24 cellular contexts compared by ENCODE assay signal in genomic region chr13:19772306-19772705, GRCh38. TPM values are rescaled to one million over a fixed set of nuclear protein-coding genes. Genes with fewer than 3 reads are reported as not detected.
DNase-seq lines count a peak whose midpoint lies in the region; ATAC-seq and TF ChIP-seq lines count a peak whose summit lies in the region.
"Had no signal": no experiment of that assay in that cellular context is flagged by ENCODE, and none has a peak within 500 bp of the region (broad histone marks: within the 10 kb centered on the region; RNA-seq: fewer than 3 reads in every experiment).

No MANE protein-coding gene starts in this region.

- H3K36me3 Mint-ChIP-seq in activated CD8-positive, alpha-beta memory T cell treated with anti-CD3 and anti-CD28 coated beads, Interleukin-2, amount 10 ng/mL, durations not matched to agents 7 days and 5 days: peaks cover 51% of the 10 kb centered on the region
- peaks cover 10 to 67% (median 11%) of the 10 kb centered on the region in 3 donors for H3K36me3 Mint-ChIP-seq in CD8-positive, alpha-beta memory T cell
- peaks cover 82% of the 10 kb centered on the region for H3K36me3 Mint-ChIP-seq in nephron progenitor cell (ENCODE audit: low read depth)

- H3K9me3 Mint-ChIP-seq in activated CD8-positive, alpha-beta memory T cell treated with anti-CD3 and anti-CD28 coated beads, Interleukin-2, amount 10 ng/mL, durations not matched to agents 7 days and 5 days (ENCODE audit: low read depth): no peaks in the 10 kb centered on the region
- H3K9me3 Mint-ChIP-seq in CD8-positive, alpha-beta memory T cell: no peaks in the 10 kb centered on the region
- H3K9me3 Mint-ChIP-seq in nephron progenitor cell: peaks cover 13% of the 10 kb centered on the region
- H3K9me3 Mint-ChIP-seq: activated naive CD4-positive, alpha-beta T cell treated with anti-CD3 and anti-CD28 coated beads, Interleukin-2, amount 50 U/mL, for 72 hours; IgD-negative memory B cell; naive thymus-derived CD8-positive, alpha-beta T cell had no signal

- H3K27me3 Mint-ChIP-seq in activated CD8-positive, alpha-beta memory T cell treated with anti-CD3 and anti-CD28 coated beads, Interleukin-2, amount 10 ng/mL, durations not matched to agents 7 days and 5 days: no peaks in the 10 kb centered on the region
- no peaks in the 10 kb centered on the region for H3K27me3 Mint-ChIP-seq in CD8-positive, alpha-beta memory T cell
- no peaks in the 10 kb centered on the region for H3K27me3 Mint-ChIP-seq in nephron progenitor cell (ENCODE audit: low read depth, poor library complexity)
- H3K27me3 Mint-ChIP-seq: IgD-negative memory B cell; naive thymus-derived CD8-positive, alpha-beta T cell had no signal

- DNase-seq in activated CD8-positive, alpha-beta memory T cell treated with anti-CD3 and anti-CD28 coated beads, Interleukin-2, amount 10 ng/mL, durations not matched to agents 7 days and 5 days: no peak
- DNase-seq in activated CD8-positive, alpha-beta memory T cell treated with anti-CD3 and anti-CD28 coated beads, Interleukin-2, amount 50 U/mL, for 48 hours: no peak
- no peak for DNase-seq in CD8-positive, alpha-beta memory T cell
- DNase-seq in ascending aorta (ENCODE audit: low spot score in 2 of 2) (peak in 1 of 2 donors; percentile 60), nephron progenitor cell (no peak), Ammon's horn (ENCODE audit: low spot score) (no peak)
- no peak for DNase-seq in stimulated activated CD8-positive, alpha-beta memory T cell treated with anti-CD3 and anti-CD28 coated beads, Interleukin-4, amount 100 ng/mL, for 48 hours
- DNase-seq: ACHN; activated CD4-positive, alpha-beta T cell treated with anti-CD3 and anti-CD28 coated beads for 48 hours; anterior cingulate cortex; C1 segment of cervical spinal cord; kidney glomerular epithelial cell; lower lobe of right lung; naive thymus-derived CD8-positive, alpha-beta T cell; NCI-H1105; NCI-H1930; NCI-H526; Right ventricle myocardium superior; stomach; upper lobe of left lung had no signal

- no peaks in the 10 kb centered on the region for H3K27me3 ChIP-seq in CD8-positive, alpha-beta memory T cell (ENCODE audit: insufficient read depth, low read length, poor library complexity, severe bottlenecking)
- no peaks in the 10 kb centered on the region for H3K27me3 ChIP-seq in ascending aorta
- H3K27me3 ChIP-seq: cardiac muscle cell, stomach, upper lobe of left lung had no signal

- H3K27ac ChIP-seq in CD8-positive, alpha-beta memory T cell (ENCODE audit: low read depth, low read length): no peak overlapping the region
- H3K27ac ChIP-seq in ascending aorta: peak overlapping the region; percentile 45 to 57
- H3K27ac ChIP-seq: cardiac muscle cell, lower lobe of right lung, stomach, upper lobe of left lung had no signal

- H3K9me3 ChIP-seq in CD8-positive, alpha-beta memory T cell (ENCODE audit: low read length): no peaks in the 10 kb centered on the region
- H3K9me3 ChIP-seq in ascending aorta: no peaks in the 10 kb centered on the region
- H3K9me3 ChIP-seq: lower lobe of right lung, stomach, upper lobe of left lung had no signal

- no peak overlapping the region for H3K4me3 ChIP-seq in CD8-positive, alpha-beta memory T cell (ENCODE audit: low read length)
- H3K4me3 ChIP-seq in ascending aorta: peak overlapping the region in 1 of 2 donors; percentile 45
- H3K4me3 ChIP-seq: cardiac muscle cell, lower lobe of right lung, stomach, upper lobe of left lung had no signal

- H3K4me1 ChIP-seq in CD8-positive, alpha-beta memory T cell (ENCODE audit: insufficient read depth, low read length): peaks cover 18% of the 10 kb centered on the region
- peaks cover 3 to 14% of the 10 kb centered on the region in 2 donors for H3K4me1 ChIP-seq in ascending aorta

- intact Hi-C loops in ascending aorta (cut with DNase I): no loop called here

- peaks cover 10% of the 10 kb centered on the region for H3K36me3 ChIP-seq in CD8-positive, alpha-beta memory T cell (ENCODE audit: insufficient read depth, low read length)
- peaks cover 17 to 27% of the 10 kb centered on the region in 2 donors for H3K36me3 ChIP-seq in ascending aorta

- no peak for ATAC-seq in activated CD8-positive, alpha-beta memory T cell treated with anti-CD3 and anti-CD28 coated beads, Interleukin-2, amount 10 ng/mL, durations not matched to agents 7 days and 5 days
- no peak for ATAC-seq in GM19397 (IDR thresholded peaks at IDR 0.05; ENCODE audit: unreplicated experiment)
- ATAC-seq: activated naive CD4-positive, alpha-beta T cell treated with anti-CD3 and anti-CD28 coated beads, Interleukin-2, amount 50 U/mL, for 72 hours; lower lobe of right lung; naive thymus-derived CD8-positive, alpha-beta T cell had no signal

- CTCF ChIA-PET in activated CD8-positive, alpha-beta memory T cell treated with anti-CD3 and anti-CD28 coated beads, Interleukin-2, amount 10 ng/mL, durations not matched to agents 7 days and 5 days (lab: Charles Lee): no interaction called here
- CTCF ChIA-PET in CD8-positive, alpha-beta memory T cell (lab: Charles Lee): no interaction called here

- no peak overlapping the region for H3K4me3 Mint-ChIP-seq in activated CD8-positive, alpha-beta memory T cell treated with anti-CD3 and anti-CD28 coated beads, Interleukin-2, amount 10 ng/mL, durations not matched to agents 7 days and 5 days
- peak overlapping the region in 2 of 7 donors; percentile 24 to 25 for H3K4me3 Mint-ChIP-seq in CD8-positive, alpha-beta memory T cell
- no peak overlapping the region for H3K4me3 Mint-ChIP-seq in nephron progenitor cell
- H3K4me3 Mint-ChIP-seq: IgD-negative memory B cell had no signal

- H3K4me1 Mint-ChIP-seq in activated CD8-positive, alpha-beta memory T cell treated with anti-CD3 and anti-CD28 coated beads, Interleukin-2, amount 10 ng/mL, durations not matched to agents 7 days and 5 days: peaks cover 40% of the 10 kb centered on the region
- peaks cover 50 to 71% (median 69%) of the 10 kb centered on the region in 3 donors for H3K4me1 Mint-ChIP-seq in CD8-positive, alpha-beta memory T cell
- peaks cover 5% of the 10 kb centered on the region for H3K4me1 Mint-ChIP-seq in nephron progenitor cell

- no peak for TF ChIP-seq CTCF in ascending aorta (IDR thresholded peaks at IDR 0.05)
- TF ChIP-seq CTCF in nephron progenitor cell (IDR thresholded peaks at IDR 0.05): no peak

- POLR2A ChIA-PET in CD8-positive, alpha-beta memory T cell (lab: Charles Lee): no interaction called here

- peak overlapping the region; percentile 50 for H3K27ac Mint-ChIP-seq in activated CD8-positive, alpha-beta memory T cell treated with anti-CD3 and anti-CD28 coated beads, Interleukin-2, amount 10 ng/mL, durations not matched to agents 7 days and 5 days
- H3K27ac Mint-ChIP-seq in CD8-positive, alpha-beta memory T cell: peak overlapping the region in 5 of 8 donors; percentile 2 to 71 (median 38)
- H3K27ac Mint-ChIP-seq in nephron progenitor cell: peak overlapping the region; percentile 74

RNA-seq across cellular contexts. Expression of gene PSPC1, which starts 10.4 kb away (rescaled TPM):
- 100 to 1,000 TPM in 1 of 2 experiments, 10 to 100 TPM in 1; 81.6 to 101 TPM for total RNA-seq in activated CD8-positive, alpha-beta memory T cell treated with anti-CD3 and anti-CD28 coated beads, Interleukin-2, amount 10 ng/mL, durations not matched to agents 7 days and 5 days
- 100 to 1,000 TPM; 104 to 112 TPM for total RNA-seq in CD8-positive, alpha-beta memory T cell
- polyA plus RNA-seq in CD8-positive, alpha-beta memory T cell: 33.0 TPM
- total RNA-seq in ascending aorta: 17.0 TPM
